In the genomic region with DNA sequence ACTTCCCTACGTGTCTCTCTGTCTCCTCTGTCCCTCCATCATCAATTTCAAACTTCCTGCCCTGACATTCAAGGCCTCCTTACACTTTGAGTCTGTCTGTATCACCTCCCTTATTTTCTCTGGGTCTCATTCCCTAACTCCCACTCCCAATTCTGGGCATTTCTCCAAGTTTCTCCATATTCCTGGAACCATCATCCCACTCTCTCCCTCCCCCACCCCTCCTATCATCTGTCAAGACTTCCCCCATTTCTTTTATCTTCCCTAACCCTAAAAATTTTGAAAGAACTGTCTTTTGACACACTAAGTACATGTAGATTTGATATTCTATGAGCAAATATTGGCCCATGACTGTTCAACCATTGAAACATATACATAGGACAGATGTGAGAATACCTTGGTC, we compare ENCODE assay signal across 21 cellular contexts.
"Had no signal": no experiment of that assay in that cellular context is flagged by ENCODE, and none has a peak within 500 bp of the region (broad histone marks: within the 10 kb centered on the region; RNA-seq: fewer than 3 reads in every experiment).

No MANE protein-coding gene starts in this region.

- H3K9me3 ChIP-seq: ascending aorta, body of pancreas had no signal

- DNase-seq: activated CD4-positive, alpha-beta T cell treated with anti-CD3 and anti-CD28 coated beads for 4 hours; activated CD8-positive, alpha-beta memory T cell treated with anti-CD3 and anti-CD28 coated beads, Interleukin-2, amount 10 ng/mL, durations not matched to agents 7 days and 5 days; activated effector memory CD4-positive, alpha-beta T cell treated with Interleukin-2 at 50 U/mL for 16 hours; activated naive CD4-positive, alpha-beta T cell; activated T-cell treated with anti-CD3 and anti-CD28 coated beads, Interleukin-2, amount 50 U/mL, for 24 hours; amniotic stem cell; body of pancreas; central memory CD4-positive, alpha-beta T cell; MV-4-11; NCI-H1092 treated with DMSO at 0.1 percent for 48 hours; NCI-H1417 treated with DMSO at 0.1 percent for 48 hours; NCI-H1694; NCI-H2029; NCI-H2107; NCI-H510A treated with DMSO at 0.1 percent for 48 hours; PC-9; SHP77 treated with DMSO at 0.1 percent for 48 hours; T-helper 1 cell had no signal

- H3K27ac ChIP-seq: ascending aorta, body of pancreas, PC-9 had no signal

- H3K36me3 Mint-ChIP-seq: activated CD8-positive, alpha-beta memory T cell treated with anti-CD3 and anti-CD28 coated beads, Interleukin-2, amount 10 ng/mL, durations not matched to agents 7 days and 5 days had no signal

- H3K4me1 Mint-ChIP-seq: activated CD8-positive, alpha-beta memory T cell treated with anti-CD3 and anti-CD28 coated beads, Interleukin-2, amount 10 ng/mL, durations not matched to agents 7 days and 5 days; activated naive CD4-positive, alpha-beta T cell treated with anti-CD3 and anti-CD28 coated beads, Interleukin-2, amount 50 U/mL, for 24 hours had no signal

- H3K27ac Mint-ChIP-seq: activated CD8-positive, alpha-beta memory T cell treated with anti-CD3 and anti-CD28 coated beads, Interleukin-2, amount 10 ng/mL, durations not matched to agents 7 days and 5 days; activated naive CD4-positive, alpha-beta T cell treated with anti-CD3 and anti-CD28 coated beads, Interleukin-2, amount 50 U/mL, for 24 hours; activated T-cell treated with anti-CD3 and anti-CD28 coated beads, Interleukin-2, amount 50 U/mL, for 24 hours; activated T-helper 1 cell treated with anti-CD3 and anti-CD28 coated beads, Interleukin-12 subunit alpha, Interleukin-12 subunit beta, Interleukin-2, Interleukin-4 antibody, amounts not matched to agents 30 ng/mL and 10 ng/mL and 1 ng/mL, durations not matched to agents 14 hours and 24 hours and 36 hours had no signal

- H3K36me3 ChIP-seq: ascending aorta had no signal

- H3K27me3 ChIP-seq: ascending aorta, body of pancreas had no signal

- H3K9me3 Mint-ChIP-seq: activated naive CD4-positive, alpha-beta T cell treated with anti-CD3 and anti-CD28 coated beads, Interleukin-2, amount 50 U/mL, for 24 hours; activated T-cell treated with anti-CD3 and anti-CD28 coated beads, Interleukin-2, amount 50 U/mL, for 24 hours; activated T-helper 1 cell treated with anti-CD3 and anti-CD28 coated beads, Interleukin-12 subunit alpha, Interleukin-12 subunit beta, Interleukin-2, Interleukin-4 antibody, amounts not matched to agents 30 ng/mL and 10 ng/mL and 1 ng/mL, durations not matched to agents 14 hours and 24 hours and 36 hours had no signal

- H3K27me3 Mint-ChIP-seq: activated CD8-positive, alpha-beta memory T cell treated with anti-CD3 and anti-CD28 coated beads, Interleukin-2, amount 10 ng/mL, durations not matched to agents 7 days and 5 days; activated naive CD4-positive, alpha-beta T cell treated with anti-CD3 and anti-CD28 coated beads, Interleukin-2, amount 50 U/mL, for 24 hours; activated T-cell treated with anti-CD3 and anti-CD28 coated beads, Interleukin-2, amount 50 U/mL, for 24 hours had no signal

- H3K4me3 Mint-ChIP-seq: activated CD8-positive, alpha-beta memory T cell treated with anti-CD3 and anti-CD28 coated beads, Interleukin-2, amount 10 ng/mL, durations not matched to agents 7 days and 5 days; activated naive CD4-positive, alpha-beta T cell treated with anti-CD3 and anti-CD28 coated beads, Interleukin-2, amount 50 U/mL, for 24 hours; activated T-cell treated with anti-CD3 and anti-CD28 coated beads, Interleukin-2, amount 50 U/mL, for 24 hours; activated T-helper 1 cell treated with anti-CD3 and anti-CD28 coated beads, Interleukin-12 subunit alpha, Interleukin-12 subunit beta, Interleukin-2, Interleukin-4 antibody, amounts not matched to agents 30 ng/mL and 10 ng/mL and 1 ng/mL, durations not matched to agents 14 hours and 24 hours and 36 hours had no signal

- H3K4me3 ChIP-seq: ascending aorta, body of pancreas, PC-9 had no signal
